Comparison of ENCODE assay signal across 8 cellular contexts in genomic region chr4:154743683-154744340, GRCh38. TPM values are rescaled to one million over a fixed set of nuclear protein-coding genes. Genes with fewer than 3 reads are reported as not detected.
DNase-seq lines count a peak whose midpoint lies in the region; ATAC-seq and TF ChIP-seq lines count a peak whose summit lies in the region.

TSS of gene LRAT (plus strand) at chr4:154744000. CDS start at chr4:154744327, 327 bp downstream.

- H3K27me3 ChIP-seq in mononuclear cell (ENCODE audit: insufficient read depth, low read length): peaks cover 74% of the 10 kb centered on the region

- no peak within 1 kb of the TSS for H3K27ac Mint-ChIP-seq in endothelial cell (ENCODE audit: unreplicated experiment)
- H3K27ac Mint-ChIP-seq in stimulated activated naive CD8-positive, alpha-beta T cell treated with anti-CD3 and anti-CD28 coated beads, Interleukin-15, amount 100 ng/mL, for 72 hours: peak within 1 kb of the TSS; percentile 27 to 40

- H3K4me3 ChIP-seq in mononuclear cell (ENCODE audit: low read length): peak within 1 kb of the TSS; percentile 24

- ATAC-seq in GM18511 (IDR thresholded peaks at IDR 0.05; ENCODE audit: unreplicated experiment): peak; percentile 64
- ATAC-seq in HG03460 (IDR thresholded peaks at IDR 0.05; ENCODE audit: unreplicated experiment): peak; percentile 58
- ATAC-seq in stimulated activated naive CD8-positive, alpha-beta T cell treated with anti-CD3 and anti-CD28 coated beads, Interleukin-15, amount 100 ng/mL, for 72 hours: peak; percentile 80

- peaks cover 15% of the 10 kb centered on the region for H3K4me1 ChIP-seq in mononuclear cell (ENCODE audit: insufficient read depth, low read length)

- peak within 1 kb of the TSS; percentile 92 for H3K4me3 Mint-ChIP-seq in endothelial cell (ENCODE audit: unreplicated experiment)
- H3K4me3 Mint-ChIP-seq in stimulated activated naive CD8-positive, alpha-beta T cell treated with anti-CD3 and anti-CD28 coated beads, Interleukin-15, amount 100 ng/mL, for 72 hours: peak within 1 kb of the TSS; percentile 89 to 91

- no peaks in the 10 kb centered on the region for H3K36me3 Mint-ChIP-seq in endothelial cell (ENCODE audit: low read depth, unreplicated experiment)

- peaks cover 18% of the 10 kb centered on the region for H3K27me3 Mint-ChIP-seq in endothelial cell (ENCODE audit: unreplicated experiment)
- H3K27me3 Mint-ChIP-seq in stimulated activated naive CD8-positive, alpha-beta T cell treated with anti-CD3 and anti-CD28 coated beads, Interleukin-15, amount 100 ng/mL, for 72 hours: peaks cover 87% of the 10 kb centered on the region

- peaks cover 13% of the 10 kb centered on the region for H3K4me1 Mint-ChIP-seq in endothelial cell (ENCODE audit: unreplicated experiment)
- H3K4me1 Mint-ChIP-seq in stimulated activated naive CD8-positive, alpha-beta T cell treated with anti-CD3 and anti-CD28 coated beads, Interleukin-15, amount 100 ng/mL, for 72 hours: peaks cover 25% of the 10 kb centered on the region

- H3K9me3 Mint-ChIP-seq in endothelial cell (ENCODE audit: unreplicated experiment): no peaks in the 10 kb centered on the region
- no peaks in the 10 kb centered on the region for H3K9me3 Mint-ChIP-seq in stimulated activated naive CD8-positive, alpha-beta T cell treated with anti-CD3 and anti-CD28 coated beads, Interleukin-15, amount 100 ng/mL, for 72 hours

- H3K9me3 ChIP-seq in mononuclear cell (ENCODE audit: low read depth, low read length): no peaks in the 10 kb centered on the region

- no peak for TF ChIP-seq CTCF in endothelial cell (IDR thresholded peaks at IDR 0.05; ENCODE audit: unreplicated experiment)

- DNase-seq in activated CD4-positive, alpha-beta T cell treated with anti-CD3 and anti-CD28 coated beads, Interleukin-2, amount 50 U/mL, for 1 hour: peak; percentile 24
- DNase-seq in endothelial cell (ENCODE audit: low spot score): peak; percentile 62
- peak; percentile 33 to 41 for DNase-seq in stimulated activated naive CD8-positive, alpha-beta T cell treated with anti-CD3 and anti-CD28 coated beads, Interleukin-15, amount 100 ng/mL, for 72 hours
- no peak for DNase-seq in OCI-M2 (lab: John Stamatoyannopoulos, UW; ENCODE audit: unreplicated experiment)
- DNase-seq in SIG-M5 (lab: John Stamatoyannopoulos, UW): no peak

RNA-seq across cellular contexts. Expression of gene LRAT, which starts in this region (rescaled TPM):
- total RNA-seq in endothelial cell (ENCODE audit: unreplicated experiment) (0.64 TPM), mononuclear cell (not detected)

Comparison
In these comparisons a context has a peak if more than half of its experiments do, and no peak if none do; other contexts are left out.
1. Peak in DNase-seq in endothelial cell; RNA of the gene not detected or under 1 TPM.
2. DNase-seq: peak in activated CD4-positive, alpha-beta T cell treated with anti-CD3 and anti-CD28 coated beads, Interleukin-2, amount 50 U/mL, for 1 hour (single experiment) and stimulated activated naive CD8-positive, alpha-beta T cell treated with anti-CD3 and anti-CD28 coated beads, Interleukin-15, amount 100 ng/mL, for 72 hours (2 of 2); none in OCI-M2 (single experiment) and SIG-M5 (single experiment).
3. Peak in every context shown above with its lines, with median percentiles within 50 percentile points of each other: ATAC-seq.